In the genomic region with DNA sequence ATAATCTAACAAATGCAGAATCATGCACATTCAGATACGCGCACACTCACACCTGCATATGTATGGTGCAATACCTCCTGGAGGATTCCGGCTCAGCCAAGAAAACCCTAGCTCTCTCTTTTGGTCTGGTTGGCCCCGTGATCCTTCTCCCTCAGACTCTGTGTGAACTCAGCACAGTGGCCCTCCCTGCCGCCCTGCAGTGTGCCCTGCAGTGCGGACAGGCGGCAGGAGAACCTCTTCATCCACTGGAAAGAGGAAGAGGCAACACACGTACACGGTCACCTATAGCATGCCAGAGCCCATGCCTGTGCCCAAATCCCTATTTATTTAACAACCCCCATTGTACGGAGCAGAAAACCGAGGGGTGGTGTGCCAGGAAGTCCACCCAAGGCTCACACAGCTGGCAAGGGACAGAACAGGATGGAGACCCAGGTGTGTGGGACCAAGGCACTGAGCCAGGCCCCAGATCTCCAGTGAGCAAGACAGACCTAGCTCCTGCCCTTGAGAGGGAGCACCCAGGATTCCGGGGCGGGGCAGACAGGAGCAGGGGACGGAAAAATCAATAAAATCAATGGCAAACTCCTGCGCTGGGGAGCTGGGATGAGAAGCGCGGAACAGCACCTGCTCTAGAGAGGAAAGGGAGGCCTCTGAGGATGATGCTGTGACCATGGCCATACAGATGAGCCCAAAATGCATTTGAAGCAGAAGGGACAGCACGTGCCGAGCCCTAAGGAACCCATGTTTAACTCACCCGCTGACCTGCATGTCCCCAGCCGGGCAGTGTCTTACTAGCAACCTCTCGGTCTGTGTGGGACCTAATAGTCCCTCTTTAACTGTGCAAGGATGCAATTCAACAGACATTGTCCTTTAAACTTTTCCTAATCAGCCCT, we compare ENCODE assay signal across 1 cellular context.
TF ChIP-seq lines count a peak whose summit lies in the region.

No MANE protein-coding gene starts in this region.

TF ChIP-seq in HepG2, 621 proteins besides CTCF, POLR2A, EP300 and RAD21 (continued from another document and continues in another):
- TF ChIP-seq ZBTB40 (IDR thresholded peaks at IDR 0.05) (no peak), ZBTB40 (CRISPR knock-in tag; IDR thresholded peaks at IDR 0.05) (peak; percentile 50; the same call in 1 of the 2 replicates), ZNF350 (CRISPR knock-in tag; IDR thresholded peaks at IDR 0.05; ENCODE audit: borderline replicate concordance, low read depth) (peak; percentile 69; the same call in 1 of the 2 replicates), TOE1 (CRISPR knock-in tag; IDR thresholded peaks at IDR 0.05) (no peak), ATF1 (CRISPR knock-in tag; IDR thresholded peaks at IDR 0.05) (no peak), SALL2 (CRISPR knock-in tag; IDR thresholded peaks at IDR 0.05) (no peak), ZNF256 (CRISPR knock-in tag; conservative IDR thresholded peaks at IDR 0.05) (no peak; the same call in 1 of the 2 replicates), SMAD3 (CRISPR knock-in tag; IDR thresholded peaks at IDR 0.05) (peak; percentile 48; the same call in 1 of the 2 replicates), IKZF4 (CRISPR knock-in tag; IDR thresholded peaks at IDR 0.05; ENCODE audit: borderline replicate concordance, low read depth, not compliant biosample characterization) (peak; percentile 39), PRPF4 (IDR thresholded peaks at IDR 0.05; ENCODE audit: low read depth, low read length, poor library complexity, severe bottlenecking) (no peak), RNF2 (conservative IDR thresholded peaks at IDR 0.05; ENCODE audit: low read depth) (0 out of 2 replicates have a peak, but pooled peaks have one; percentile 18), MTF1 (CRISPR knock-in tag; IDR thresholded peaks at IDR 0.05) (no peak), SNRNP70 (IDR thresholded peaks at IDR 0.05; ENCODE audit: low read depth, low read length) (no peak), STAT6 (CRISPR knock-in tag; IDR thresholded peaks at IDR 0.05; ENCODE audit: borderline replicate concordance) (no peak; the same call in 1 of the 2 replicates), SETDB1 (CRISPR knock-in tag; IDR thresholded peaks at IDR 0.05; ENCODE audit: borderline replicate concordance) (no peak), MAFK (conservative IDR thresholded peaks at IDR 0.05 in 1 of 2, IDR thresholded peaks at IDR 0.05 in 1 of 2; ENCODE audit: low read length in 2 of 2) (no peak), STAT5B (CRISPR knock-in tag; IDR thresholded peaks at IDR 0.05) (no peak), MIER2 (CRISPR knock-in tag; IDR thresholded peaks at IDR 0.05) (no peak), RBM39 (IDR thresholded peaks at IDR 0.05; ENCODE audit: low read depth, low read length, poor library complexity, severe bottlenecking) (no peak), ELF1 (CRISPR knock-in tag; IDR thresholded peaks at IDR 0.05) (no peak), BCL6 (CRISPR knock-in tag; IDR thresholded peaks at IDR 0.05) (peak; percentile 93), ZNF781 (CRISPR knock-in tag; IDR thresholded peaks at IDR 0.05; ENCODE audit: borderline replicate concordance, not compliant biosample characterization) (no peak), KDM6A (CRISPR knock-in tag; IDR thresholded peaks at IDR 0.05; ENCODE audit: low read depth) (no peak; the same call in 1 of the 2 replicates), E2F1 (CRISPR knock-in tag; IDR thresholded peaks at IDR 0.05) (no peak), KMT2B (CRISPR knock-in tag; IDR thresholded peaks at IDR 0.05) (no peak), ELK4 (CRISPR knock-in tag; IDR thresholded peaks at IDR 0.05; ENCODE audit: borderline replicate concordance) (no peak), HNF4G (IDR thresholded peaks at IDR 0.05; ENCODE audit: borderline replicate concordance, low read depth, low read length) (peak; percentile 93), HNF4G (CRISPR knock-in tag; IDR thresholded peaks at IDR 0.05; ENCODE audit: borderline replicate concordance, low read depth) (no peak)
- TF ChIP-seq, protein P1, sequence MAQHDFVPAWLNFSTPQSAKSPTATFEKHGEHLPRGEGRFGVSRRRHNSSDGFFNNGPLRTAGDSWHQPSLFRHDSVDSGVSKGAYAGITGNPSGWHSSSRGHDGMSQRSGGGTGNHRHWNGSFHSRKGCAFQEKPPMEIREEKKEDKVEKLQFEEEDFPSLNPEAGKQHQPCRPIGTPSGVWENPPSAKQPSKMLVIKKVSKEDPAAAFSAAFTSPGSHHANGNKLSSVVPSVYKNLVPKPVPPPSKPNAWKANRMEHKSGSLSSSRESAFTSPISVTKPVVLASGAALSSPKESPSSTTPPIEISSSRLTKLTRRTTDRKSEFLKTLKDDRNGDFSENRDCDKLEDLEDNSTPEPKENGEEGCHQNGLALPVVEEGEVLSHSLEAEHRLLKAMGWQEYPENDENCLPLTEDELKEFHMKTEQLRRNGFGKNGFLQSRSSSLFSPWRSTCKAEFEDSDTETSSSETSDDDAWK (CRISPR knock-in tag; IDR thresholded peaks at IDR 0.05): no peak
- TF ChIP-seq, protein P2, sequence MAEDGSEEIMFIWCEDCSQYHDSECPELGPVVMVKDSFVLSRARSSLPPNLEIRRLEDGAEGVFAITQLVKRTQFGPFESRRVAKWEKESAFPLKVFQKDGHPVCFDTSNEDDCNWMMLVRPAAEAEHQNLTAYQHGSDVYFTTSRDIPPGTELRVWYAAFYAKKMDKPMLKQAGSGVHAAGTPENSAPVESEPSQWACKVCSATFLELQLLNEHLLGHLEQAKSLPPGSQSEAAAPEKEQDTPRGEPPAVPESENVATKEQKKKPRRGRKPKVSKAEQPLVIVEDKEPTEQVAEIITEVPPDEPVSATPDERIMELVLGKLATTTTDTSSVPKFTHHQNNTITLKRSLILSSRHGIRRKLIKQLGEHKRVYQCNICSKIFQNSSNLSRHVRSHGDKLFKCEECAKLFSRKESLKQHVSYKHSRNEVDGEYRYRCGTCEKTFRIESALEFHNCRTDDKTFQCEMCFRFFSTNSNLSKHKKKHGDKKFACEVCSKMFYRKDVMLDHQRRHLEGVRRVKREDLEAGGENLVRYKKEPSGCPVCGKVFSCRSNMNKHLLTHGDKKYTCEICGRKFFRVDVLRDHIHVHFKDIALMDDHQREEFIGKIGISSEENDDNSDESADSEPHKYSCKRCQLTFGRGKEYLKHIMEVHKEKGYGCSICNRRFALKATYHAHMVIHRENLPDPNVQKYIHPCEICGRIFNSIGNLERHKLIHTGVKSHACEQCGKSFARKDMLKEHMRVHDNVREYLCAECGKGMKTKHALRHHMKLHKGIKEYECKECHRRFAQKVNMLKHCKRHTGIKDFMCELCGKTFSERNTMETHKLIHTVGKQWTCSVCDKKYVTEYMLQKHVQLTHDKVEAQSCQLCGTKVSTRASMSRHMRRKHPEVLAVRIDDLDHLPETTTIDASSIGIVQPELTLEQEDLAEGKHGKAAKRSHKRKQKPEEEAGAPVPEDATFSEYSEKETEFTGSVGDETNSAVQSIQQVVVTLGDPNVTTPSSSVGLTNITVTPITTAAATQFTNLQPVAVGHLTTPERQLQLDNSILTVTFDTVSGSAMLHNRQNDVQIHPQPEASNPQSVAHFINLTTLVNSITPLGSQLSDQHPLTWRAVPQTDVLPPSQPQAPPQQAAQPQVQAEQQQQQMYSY (CRISPR knock-in tag; IDR thresholded peaks at IDR 0.05): no peak
- TF ChIP-seq, protein P3, sequence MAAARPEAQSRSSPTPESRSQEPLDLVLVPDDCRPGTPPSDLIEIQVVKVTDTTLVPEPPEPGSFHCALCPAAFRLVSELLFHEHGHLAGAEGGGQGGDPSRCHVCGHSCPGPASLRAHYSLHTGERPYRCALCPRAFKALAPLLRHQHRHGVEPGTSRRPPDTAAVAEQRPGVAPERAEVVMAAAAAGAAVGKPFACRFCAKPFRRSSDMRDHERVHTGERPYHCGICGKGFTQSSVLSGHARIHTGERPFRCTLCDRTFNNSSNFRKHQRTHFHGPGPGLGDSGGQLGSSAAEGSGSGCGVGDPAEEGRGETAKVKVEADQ (CRISPR knock-in tag; IDR thresholded peaks at IDR 0.05; ENCODE audit: borderline replicate concordance): no peak; the same call in none of the 2 replicates
